ENCODE assay signal across 10 cellular contexts in genomic region chr12:123767613-123768012, GRCh38. TPM values are rescaled to one million over a fixed set of nuclear protein-coding genes. Genes with fewer than 3 reads are reported as not detected.
DNase-seq lines count a peak whose midpoint lies in the region; ATAC-seq and TF ChIP-seq lines count a peak whose summit lies in the region.
"Had no signal": no experiment of that assay in that cellular context is flagged by ENCODE, and none has a peak within 500 bp of the region (broad histone marks: within the 10 kb centered on the region; RNA-seq: fewer than 3 reads in every experiment).

No MANE protein-coding gene starts in this region.

- CTCF ChIA-PET in activated CD8-positive, alpha-beta T cell treated with anti-CD3 and anti-CD28 coated beads, Interleukin-2, amount 10 ng/mL, durations not matched to agents 7 days and 5 days (lab: Charles Lee): no interaction called here

- peaks cover 21% of the 10 kb centered on the region for H3K27me3 Mint-ChIP-seq in activated CD8-positive, alpha-beta T cell treated with anti-CD3 and anti-CD28 coated beads, Interleukin-2, amount 10 ng/mL, durations not matched to agents 7 days and 5 days (ENCODE audit: low read depth)

- no peak overlapping the region for H3K27ac ChIP-seq in upper lobe of left lung

- DNase-seq in GM06990 (ENCODE audit: extremely low read depth, insufficient read length): peak; percentile 66
- peak; percentile 70 for DNase-seq in activated CD8-positive, alpha-beta T cell treated with anti-CD3 and anti-CD28 coated beads, Interleukin-2, amount 10 ng/mL, durations not matched to agents 7 days and 5 days
- DNase-seq in D341Med (ENCODE audit: low spot score): no peak
- no peak for DNase-seq in GM19240 (ENCODE audit: insufficient read length, low spot score)
- DNase-seq in upper lobe of left lung: no peak
- no peak for DNase-seq in EL
- DNase-seq: KG1 had no signal

- H3K9me3 ChIP-seq in upper lobe of left lung: no peaks in the 10 kb centered on the region

- ATAC-seq in GM19395 (IDR thresholded peaks at IDR 0.05; ENCODE audit: unreplicated experiment): peak; percentile 76
- ATAC-seq in HG03108 (IDR thresholded peaks at IDR 0.05; ENCODE audit: unreplicated experiment): peak; percentile 93
- ATAC-seq in activated CD8-positive, alpha-beta T cell treated with anti-CD3 and anti-CD28 coated beads, Interleukin-2, amount 10 ng/mL, durations not matched to agents 7 days and 5 days: peak; percentile 70
- ATAC-seq in upper lobe of left lung (ENCODE audit: low FRiP score in 2 of 2): no peak

- TF ChIP-seq CTCF in GM06990 (IDR thresholded peaks at IDR 0.05; ENCODE audit: insufficient read depth, low read length, poor library complexity, severe bottlenecking): no peak
- TF ChIP-seq CTCF in upper lobe of left lung (IDR thresholded peaks at IDR 0.05): no peak

- no peak for TF ChIP-seq POLR2A in upper lobe of left lung (IDR thresholded peaks at IDR 0.05)

- WGBS in upper lobe of left lung, 2 donors: 58 to 66% methylated on average over 8 to 9 of the region's 9 CpGs

- H3K36me3 ChIP-seq in GM06990 (ENCODE audit: control insufficient read depth, insufficient read depth, low read length) (no peaks in the 10 kb centered on the region), upper lobe of left lung (no peaks in the 10 kb centered on the region)

- H3K4me3 ChIP-seq in GM06990 (replicated peaks; ENCODE audit: low read depth, low read length) (no peak overlapping the region), upper lobe of left lung (no peak overlapping the region)

- no peaks in the 10 kb centered on the region for H3K27me3 ChIP-seq in GM06990 (replicated peaks; ENCODE audit: control insufficient read depth, insufficient read depth, low read length)
- H3K27me3 ChIP-seq in upper lobe of left lung: peaks cover 0 to 2% (median 0%) of the 10 kb centered on the region in 4 donors

- POLR2A ChIA-PET in activated CD8-positive, alpha-beta T cell treated with anti-CD3 and anti-CD28 coated beads, Interleukin-2, amount 10 ng/mL, durations not matched to agents 7 days and 5 days (lab: Charles Lee): no interaction called here

- peak overlapping the region; percentile 7 for H3K4me3 Mint-ChIP-seq in activated CD8-positive, alpha-beta T cell treated with anti-CD3 and anti-CD28 coated beads, Interleukin-2, amount 10 ng/mL, durations not matched to agents 7 days and 5 days
- H3K4me3 Mint-ChIP-seq: neural crest cell had no signal

- H3K36me3 Mint-ChIP-seq in activated CD8-positive, alpha-beta T cell treated with anti-CD3 and anti-CD28 coated beads, Interleukin-2, amount 10 ng/mL, durations not matched to agents 7 days and 5 days (ENCODE audit: low read depth): no peaks in the 10 kb centered on the region

- no peak for TF ChIP-seq EP300 in upper lobe of left lung (IDR thresholded peaks at IDR 0.05)

- no peaks in the 10 kb centered on the region for H3K9me3 Mint-ChIP-seq in activated CD8-positive, alpha-beta T cell treated with anti-CD3 and anti-CD28 coated beads, Interleukin-2, amount 10 ng/mL, durations not matched to agents 7 days and 5 days (ENCODE audit: insufficient read depth)
- H3K9me3 Mint-ChIP-seq: neural crest cell had no signal

- H3K4me1 Mint-ChIP-seq in activated CD8-positive, alpha-beta T cell treated with anti-CD3 and anti-CD28 coated beads, Interleukin-2, amount 10 ng/mL, durations not matched to agents 7 days and 5 days (ENCODE audit: low read depth): peaks cover 14% of the 10 kb centered on the region
- H3K4me1 Mint-ChIP-seq: neural crest cell had no signal

- peaks cover under 1 to 2% (median under 1%) of the 10 kb centered on the region in 4 donors for H3K4me1 ChIP-seq in upper lobe of left lung

- no peak overlapping the region for H3K27ac Mint-ChIP-seq in activated CD8-positive, alpha-beta T cell treated with anti-CD3 and anti-CD28 coated beads, Interleukin-2, amount 10 ng/mL, durations not matched to agents 7 days and 5 days

RNA-seq across cellular contexts. Expression of gene DNAH10, which starts 5.5 kb away (rescaled TPM):
- total RNA-seq in activated CD8-positive, alpha-beta T cell treated with anti-CD3 and anti-CD28 coated beads, Interleukin-2, amount 10 ng/mL, durations not matched to agents 7 days and 5 days: under 1 TPM; 0.18 TPM
- 10 to 100 TPM in 2 of 6 donors, 1 to 10 TPM in 3, under 1 TPM in 1; 0.31 to 46.0 (median 8.3) TPM for total RNA-seq in upper lobe of left lung

RNA-seq across cellular contexts. Expression of gene ATP6V0A2, which starts 55.5 kb away (rescaled TPM):
- 10 to 100 TPM; 44.7 to 51.3 TPM for total RNA-seq in activated CD8-positive, alpha-beta T cell treated with anti-CD3 and anti-CD28 coated beads, Interleukin-2, amount 10 ng/mL, durations not matched to agents 7 days and 5 days
- 10 to 100 TPM; 19.3 to 52.4 (median 25.3) TPM for total RNA-seq in upper lobe of left lung

Comparison
In these comparisons a context has a peak if more than half of its experiments do, and no peak if none do; other contexts are left out.
1. DNase-seq: peak in GM06990 (single experiment) and activated CD8-positive, alpha-beta T cell treated with anti-CD3 and anti-CD28 coated beads, Interleukin-2, amount 10 ng/mL, durations not matched to agents 7 days and 5 days (single experiment); none in D341Med (single experiment), GM19240 (single experiment), upper lobe of left lung (0 of 2) and EL (single experiment).
2. ATAC-seq: peak in GM19395 (single experiment), HG03108 (single experiment) and activated CD8-positive, alpha-beta T cell treated with anti-CD3 and anti-CD28 coated beads, Interleukin-2, amount 10 ng/mL, durations not matched to agents 7 days and 5 days (single experiment); none in upper lobe of left lung (0 of 2).